25 cellular contexts compared by ENCODE assay signal in the genomic region with DNA sequence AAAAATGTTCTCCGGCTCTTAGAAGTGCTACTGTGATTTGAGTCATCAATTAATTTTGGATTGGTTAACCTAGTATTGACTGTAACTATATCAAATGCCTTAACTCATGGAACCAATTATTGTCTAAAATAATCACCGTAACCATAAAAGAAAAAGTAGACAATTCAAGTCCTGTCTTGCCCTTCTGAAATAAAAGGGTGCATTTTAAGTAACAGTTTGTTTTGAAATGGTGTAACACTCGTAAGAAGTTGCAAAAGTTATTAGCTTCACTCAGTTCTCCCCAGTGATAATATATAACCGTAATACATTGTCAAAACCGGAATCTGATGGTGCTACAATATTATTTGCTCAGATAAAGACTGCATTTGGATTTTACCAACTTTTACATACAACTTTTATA.
"Had no signal": no experiment of that assay in that cellular context is flagged by ENCODE, and none has a peak within 500 bp of the region (broad histone marks: within the 10 kb centered on the region; RNA-seq: fewer than 3 reads in every experiment).

No MANE protein-coding gene starts in this region.

- H3K36me3 ChIP-seq: left ventricle myocardium inferior, ovary, stomach, thyroid gland, transverse colon, upper lobe of left lung, vagina had no signal

- H3K4me1 ChIP-seq: left ventricle myocardium inferior, stomach, testis, thyroid gland, transverse colon, upper lobe of left lung, vagina had no signal

- DNase-seq: hypothalamus; immature natural killer cell; islet precursor cell; left ventricle myocardium inferior; midbrain; mucosa of descending colon; naive thymus-derived CD4-positive, alpha-beta T cell; ovary; right cardiac atrium; stimulated activated CD4-positive, alpha-beta T cell treated with anti-CD3 and anti-CD28 coated beads, Interleukin-12 subunit alpha, Interleukin-12 subunit beta, amount 100 ng/mL, for 4 hours; stimulated activated CD4-positive, alpha-beta T cell treated with anti-CD3 and anti-CD28 coated beads, Interleukin-15, amount 100 ng/mL, for 24 hours; stimulated activated CD4-positive, alpha-beta T cell treated with anti-CD3 and anti-CD28 coated beads, Interleukin-2, amount 100 ng/mL, for 24 hours; stimulated activated CD4-positive, alpha-beta T cell treated with anti-CD3 and anti-CD28 coated beads, Interleukin-4, amount 100 ng/mL, for 1 hour; stimulated activated naive B cell treated with anti-CD40 and anti-IgM and Interleukin-4, amounts not matched to agents 10 μg/mL and 1 μg/mL and 100 μg/mL, for 72 hours; stimulated activated naive CD8-positive, alpha-beta T cell treated with anti-CD3 and anti-CD28 coated beads, Interleukin-15, Interleukin-2, amounts not matched to agents 100 U/mL and 50 U/mL, for 24 hours; stomach; testis; thyroid gland; transverse colon; upper lobe of left lung had no signal

- H3K27me3 ChIP-seq: stomach, testis, thyroid gland, transverse colon, upper lobe of left lung, vagina had no signal

- H3K9me3 ChIP-seq: mucosa of descending colon, ovary, testis, thyroid gland, transverse colon, upper lobe of left lung, vagina had no signal

- ATAC-seq: mucosa of descending colon; naive thymus-derived CD4-positive, alpha-beta T cell; natural killer cell treated with Interleukin-12 subunit alpha and Interleukin-12 subunit beta and Interleukin-15 and Interleukin-18, amount 100 ng/mL, for 72 hours; right cardiac atrium; sciatic nerve; stimulated activated naive B cell treated with anti-CD40 and anti-IgM and Interleukin-4, amounts not matched to agents 10 μg/mL and 1 μg/mL and 100 μg/mL, for 72 hours; stimulated activated naive CD8-positive, alpha-beta T cell treated with anti-CD3 and anti-CD28 coated beads, Interleukin-15, Interleukin-2, amounts not matched to agents 100 U/mL and 50 U/mL, for 24 hours had no signal

- H3K27ac ChIP-seq: left ventricle myocardium inferior, ovary, skin epidermis, stomach, testis, thyroid gland, transverse colon, upper lobe of left lung, vagina had no signal

- H3K4me3 ChIP-seq: left ventricle myocardium inferior, lung, mucosa of descending colon, ovary, skin epidermis, stomach, testis, thyroid gland, transverse colon, upper lobe of left lung, vagina had no signal
